In the genomic region with DNA sequence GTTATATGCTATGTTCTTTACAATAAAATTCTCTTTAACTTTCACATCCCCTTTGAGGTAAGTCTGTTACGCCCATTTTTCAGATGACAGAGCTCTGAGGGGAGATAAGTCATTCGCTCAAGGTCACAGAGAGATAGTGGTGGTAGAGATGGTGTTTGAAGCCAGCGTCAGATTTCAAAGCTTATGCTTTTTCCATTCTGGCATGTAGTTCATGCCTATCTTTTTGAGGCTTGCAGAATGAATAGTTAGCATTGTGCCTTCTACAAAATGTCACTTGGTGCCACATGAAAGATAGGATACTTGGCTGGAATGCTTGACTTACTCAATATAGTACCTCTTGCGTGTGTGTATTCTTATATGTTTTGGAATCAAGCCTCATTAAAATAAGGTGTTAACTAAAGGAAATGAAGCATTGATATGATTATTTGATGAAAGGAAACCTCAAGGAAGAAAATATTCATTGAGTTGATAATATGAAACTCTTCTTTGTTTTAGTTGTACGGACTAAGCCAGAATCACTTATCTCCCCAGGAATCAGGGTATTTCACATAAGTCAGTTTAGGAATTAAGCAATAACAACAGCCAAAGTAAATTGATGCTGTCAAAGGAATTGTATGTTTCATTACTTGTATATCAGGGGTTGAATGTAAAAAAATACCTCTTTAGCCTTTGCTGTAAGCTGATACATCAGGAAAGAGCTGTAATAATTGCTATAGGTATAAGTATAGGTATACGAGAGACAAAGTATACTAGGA, we compare ENCODE assay signal across 1 cellular context.
TF ChIP-seq lines count a peak whose summit lies in the region.

No MANE protein-coding gene starts in this region.

TF ChIP-seq in HepG2, 621 proteins besides CTCF, POLR2A, EP300 and RAD21 (continued from another document and continues in another):
- TF ChIP-seq, protein P1, sequence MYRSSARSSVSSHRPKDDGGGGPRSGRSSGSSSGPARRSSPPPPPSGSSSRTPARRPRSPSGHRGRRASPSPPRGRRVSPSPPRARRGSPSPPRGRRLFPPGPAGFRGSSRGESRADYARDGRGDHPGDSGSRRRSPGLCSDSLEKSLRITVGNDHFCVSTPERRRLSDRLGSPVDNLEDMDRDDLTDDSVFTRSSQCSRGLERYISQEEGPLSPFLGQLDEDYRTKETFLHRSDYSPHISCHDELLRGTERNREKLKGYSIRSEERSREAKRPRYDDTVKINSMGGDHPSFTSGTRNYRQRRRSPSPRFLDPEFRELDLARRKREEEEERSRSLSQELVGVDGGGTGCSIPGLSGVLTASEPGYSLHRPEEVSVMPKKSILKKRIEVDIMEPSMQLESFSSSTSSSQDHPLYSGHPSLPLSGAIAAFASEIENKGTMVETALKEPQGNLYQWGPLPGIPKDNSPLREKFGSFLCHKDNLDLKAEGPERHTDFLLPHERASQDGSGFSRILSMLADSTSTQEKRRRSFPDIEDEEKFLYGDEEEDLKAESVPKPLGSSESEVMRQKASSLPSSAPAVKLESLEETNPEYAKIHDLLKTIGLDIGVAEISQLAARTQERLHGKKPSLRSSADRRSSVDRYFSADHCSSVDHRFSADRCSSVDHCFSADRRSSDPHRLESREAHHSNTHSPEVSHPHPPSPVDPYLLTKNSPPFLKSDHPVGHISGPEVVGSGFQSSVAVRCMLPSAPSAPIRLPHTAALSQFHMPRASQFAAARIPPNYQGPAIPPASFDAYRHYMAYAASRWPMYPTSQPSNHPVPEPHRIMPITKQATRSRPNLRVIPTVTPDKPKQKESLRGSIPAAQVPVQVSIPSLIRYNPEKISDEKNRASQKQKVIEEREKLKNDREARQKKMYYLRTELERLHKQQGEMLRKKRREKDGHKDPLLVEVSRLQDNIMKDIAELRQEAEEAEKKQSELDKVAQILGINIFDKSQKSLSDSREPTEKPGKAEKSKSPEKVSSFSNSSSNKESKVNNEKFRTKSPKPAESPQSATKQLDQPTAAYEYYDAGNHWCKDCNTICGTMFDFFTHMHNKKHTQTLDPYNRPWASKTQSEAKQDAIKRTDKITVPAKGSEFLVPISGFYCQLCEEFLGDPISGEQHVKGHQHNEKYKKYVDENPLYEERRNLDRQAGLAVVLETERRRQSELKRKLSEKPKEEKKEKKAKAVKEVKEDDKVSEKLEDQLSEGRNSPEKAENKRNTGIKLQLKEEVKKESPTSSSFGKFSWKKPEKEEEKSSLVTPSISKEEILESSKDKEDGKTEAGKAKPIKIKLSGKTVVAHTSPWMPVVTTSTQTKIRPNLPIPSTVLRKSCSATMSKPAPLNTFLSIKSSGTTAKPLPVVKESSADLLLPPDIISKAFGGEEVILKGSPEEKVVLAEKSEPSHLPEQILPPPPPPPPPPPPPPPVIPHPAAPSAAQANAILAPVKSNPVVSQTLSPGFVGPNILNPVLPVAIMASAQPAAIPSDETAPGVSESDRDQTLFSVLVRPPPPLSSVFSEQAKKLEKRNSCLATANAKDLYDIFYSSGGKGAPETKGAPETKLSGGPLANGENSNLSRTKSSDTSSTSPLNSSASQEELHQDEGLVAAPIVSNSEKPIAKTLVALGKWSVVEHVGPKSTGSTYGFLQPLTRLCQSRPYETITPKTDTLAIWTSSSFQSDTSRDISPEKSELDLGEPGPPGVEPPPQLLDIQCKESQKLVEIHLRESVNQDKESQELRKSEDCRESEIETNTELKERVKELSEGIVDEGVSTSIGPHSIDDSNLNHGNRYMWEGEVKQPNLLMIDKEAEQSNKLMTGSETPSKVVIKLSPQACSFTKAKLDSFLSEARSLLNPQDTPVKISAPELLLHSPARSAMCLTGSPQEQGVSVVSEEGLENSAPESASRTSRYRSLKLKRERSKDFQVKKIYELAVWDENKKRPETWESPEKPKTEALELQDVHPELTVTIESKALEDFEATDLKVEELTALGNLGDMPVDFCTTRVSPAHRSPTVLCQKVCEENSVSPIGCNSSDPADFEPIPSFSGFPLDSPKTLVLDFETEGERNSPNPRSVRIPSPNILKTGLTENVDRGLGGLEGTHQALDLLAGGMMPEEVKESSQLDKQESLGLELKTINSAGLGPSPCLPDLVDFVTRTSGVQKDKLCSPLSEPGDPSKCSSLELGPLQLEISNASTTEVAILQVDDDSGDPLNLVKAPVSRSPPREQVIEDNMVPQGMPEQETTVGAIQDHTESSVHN (CRISPR knock-in tag; IDR thresholded peaks at IDR 0.05) = no peak
- TF ChIP-seq ZNF557 (CRISPR knock-in tag; IDR thresholded peaks at IDR 0.05) (no peak), HOXA3 (CRISPR knock-in tag; IDR thresholded peaks at IDR 0.05) (no peak), NFATC3 (CRISPR knock-in tag; IDR thresholded peaks at IDR 0.05) (no peak), TARDBP (CRISPR knock-in tag; IDR thresholded peaks at IDR 0.05) (peak; percentile 69; the same call in 1 of the 2 replicates), NFRKB (IDR thresholded peaks at IDR 0.05) (no peak), ZNF558 (CRISPR knock-in tag; IDR thresholded peaks at IDR 0.05; ENCODE audit: borderline replicate concordance) (no peak), ISL2 (CRISPR knock-in tag; IDR thresholded peaks at IDR 0.05) (peak; percentile 98), HCFC1 (IDR thresholded peaks at IDR 0.05; ENCODE audit: low read depth, low read length) (no peak), ZC3H4 (CRISPR knock-in tag; IDR thresholded peaks at IDR 0.05; ENCODE audit: borderline replicate concordance) (no peak), ZNF570 (CRISPR knock-in tag; IDR thresholded peaks at IDR 0.05; ENCODE audit: borderline replicate concordance) (no peak), JUN (CRISPR knock-in tag; IDR thresholded peaks at IDR 0.05) (peak; percentile 60; the same call in 1 of the 2 replicates), ZNF232 (CRISPR knock-in tag; IDR thresholded peaks at IDR 0.05; ENCODE audit: borderline replicate concordance) (no peak), DNMT1 (CRISPR knock-in tag; IDR thresholded peaks at IDR 0.05) (no peak), ZNF589 (CRISPR knock-in tag; conservative IDR thresholded peaks at IDR 0.05) (no peak), FOXK2 (IDR thresholded peaks at IDR 0.05) (no peak), ZNF253 (CRISPR knock-in tag; IDR thresholded peaks at IDR 0.05; ENCODE audit: borderline replicate concordance) (no peak), ATF7 (IDR thresholded peaks at IDR 0.05) (no peak), ATF7 (CRISPR knock-in tag; IDR thresholded peaks at IDR 0.05) (no peak; the same call in 1 of the 2 replicates), RBAK (CRISPR knock-in tag; IDR thresholded peaks at IDR 0.05) (no peak), ZNF724P (CRISPR knock-in tag; IDR thresholded peaks at IDR 0.05; ENCODE audit: borderline replicate concordance) (no peak), MED13 (CRISPR knock-in tag; IDR thresholded peaks at IDR 0.05) (no peak), ZNF460 (CRISPR knock-in tag; IDR thresholded peaks at IDR 0.05; ENCODE audit: borderline replicate concordance) (no peak), ZNF382 (CRISPR knock-in tag; IDR thresholded peaks at IDR 0.05; ENCODE audit: borderline replicate concordance) (no peak), DPF2 (CRISPR knock-in tag; IDR thresholded peaks at IDR 0.05; ENCODE audit: borderline replicate concordance, low read depth) (peak; percentile 62; the same call in 1 of the 2 replicates), ZNF24 (IDR thresholded peaks at IDR 0.05) (no peak), BORCS8-MEF2B (CRISPR knock-in tag; IDR thresholded peaks at IDR 0.05) (no peak), SNAPC2 (CRISPR knock-in tag; IDR thresholded peaks at IDR 0.05) (0 out of 2 replicates have a peak, but pooled peaks have one; percentile 43), ZNF615 (CRISPR knock-in tag; IDR thresholded peaks at IDR 0.05; ENCODE audit: borderline replicate concordance) (no peak), TOPORS (CRISPR knock-in tag; IDR thresholded peaks at IDR 0.05) (no peak), ZNF205 (CRISPR knock-in tag; IDR thresholded peaks at IDR 0.05) (0 out of 2 replicates have a peak, but pooled peaks have one; percentile 24), MAFG (CRISPR knock-in tag; IDR thresholded peaks at IDR 0.05) (no peak)
- TF ChIP-seq, protein P2, sequence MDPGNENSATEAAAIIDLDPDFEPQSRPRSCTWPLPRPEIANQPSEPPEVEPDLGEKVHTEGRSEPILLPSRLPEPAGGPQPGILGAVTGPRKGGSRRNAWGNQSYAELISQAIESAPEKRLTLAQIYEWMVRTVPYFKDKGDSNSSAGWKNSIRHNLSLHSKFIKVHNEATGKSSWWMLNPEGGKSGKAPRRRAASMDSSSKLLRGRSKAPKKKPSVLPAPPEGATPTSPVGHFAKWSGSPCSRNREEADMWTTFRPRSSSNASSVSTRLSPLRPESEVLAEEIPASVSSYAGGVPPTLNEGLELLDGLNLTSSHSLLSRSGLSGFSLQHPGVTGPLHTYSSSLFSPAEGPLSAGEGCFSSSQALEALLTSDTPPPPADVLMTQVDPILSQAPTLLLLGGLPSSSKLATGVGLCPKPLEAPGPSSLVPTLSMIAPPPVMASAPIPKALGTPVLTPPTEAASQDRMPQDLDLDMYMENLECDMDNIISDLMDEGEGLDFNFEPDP (CRISPR knock-in tag; conservative IDR thresholded peaks at IDR 0.05) = no peak
- TF ChIP-seq, protein P3, sequence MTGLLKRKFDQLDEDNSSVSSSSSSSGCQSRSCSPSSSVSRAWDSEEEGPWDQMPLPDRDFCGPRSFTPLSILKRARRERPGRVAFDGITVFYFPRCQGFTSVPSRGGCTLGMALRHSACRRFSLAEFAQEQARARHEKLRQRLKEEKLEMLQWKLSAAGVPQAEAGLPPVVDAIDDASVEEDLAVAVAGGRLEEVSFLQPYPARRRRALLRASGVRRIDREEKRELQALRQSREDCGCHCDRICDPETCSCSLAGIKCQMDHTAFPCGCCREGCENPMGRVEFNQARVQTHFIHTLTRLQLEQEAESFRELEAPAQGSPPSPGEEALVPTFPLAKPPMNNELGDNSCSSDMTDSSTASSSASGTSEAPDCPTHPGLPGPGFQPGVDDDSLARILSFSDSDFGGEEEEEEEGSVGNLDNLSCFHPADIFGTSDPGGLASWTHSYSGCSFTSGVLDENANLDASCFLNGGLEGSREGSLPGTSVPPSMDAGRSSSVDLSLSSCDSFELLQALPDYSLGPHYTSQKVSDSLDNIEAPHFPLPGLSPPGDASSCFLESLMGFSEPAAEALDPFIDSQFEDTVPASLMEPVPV (CRISPR knock-in tag; IDR thresholded peaks at IDR 0.05) = no peak
- TF ChIP-seq, protein P4, sequence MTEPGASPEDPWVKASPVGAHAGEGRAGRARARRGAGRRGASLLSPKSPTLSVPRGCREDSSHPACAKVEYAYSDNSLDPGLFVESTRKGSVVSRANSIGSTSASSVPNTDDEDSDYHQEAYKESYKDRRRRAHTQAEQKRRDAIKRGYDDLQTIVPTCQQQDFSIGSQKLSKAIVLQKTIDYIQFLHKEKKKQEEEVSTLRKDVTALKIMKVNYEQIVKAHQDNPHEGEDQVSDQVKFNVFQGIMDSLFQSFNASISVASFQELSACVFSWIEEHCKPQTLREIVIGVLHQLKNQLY (CRISPR knock-in tag; IDR thresholded peaks at IDR 0.05) = no peak
- TF ChIP-seq, protein P5, sequence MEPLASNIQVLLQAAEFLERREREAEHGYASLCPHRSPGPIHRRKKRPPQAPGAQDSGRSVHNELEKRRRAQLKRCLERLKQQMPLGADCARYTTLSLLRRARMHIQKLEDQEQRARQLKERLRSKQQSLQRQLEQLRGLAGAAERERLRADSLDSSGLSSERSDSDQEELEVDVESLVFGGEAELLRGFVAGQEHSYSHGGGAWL (CRISPR knock-in tag; IDR thresholded peaks at IDR 0.05) = no peak
- TF ChIP-seq, protein P6, sequence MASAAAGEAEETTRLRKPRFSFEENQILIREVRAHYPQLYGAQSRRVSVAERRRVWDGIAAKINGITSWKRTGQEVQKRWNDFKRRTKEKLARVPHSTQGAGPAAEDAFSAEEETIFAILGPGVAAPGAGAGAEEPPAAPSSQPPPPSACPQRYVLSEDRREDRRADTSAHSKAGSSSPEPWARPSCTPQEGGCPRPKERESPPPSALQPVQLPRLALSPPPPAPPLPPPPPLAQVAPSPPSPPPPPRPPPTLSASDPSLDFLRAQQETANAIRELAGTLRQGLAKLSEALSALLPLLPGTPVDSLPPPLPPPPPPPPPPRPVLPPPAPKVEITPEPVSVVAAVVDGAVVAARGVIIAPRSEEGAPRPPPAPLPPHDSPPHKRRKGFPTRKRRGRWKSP (CRISPR knock-in tag; IDR thresholded peaks at IDR 0.05) = peak; percentile 22; the same call in 1 of the 2 replicates
- TF ChIP-seq, protein P7, sequence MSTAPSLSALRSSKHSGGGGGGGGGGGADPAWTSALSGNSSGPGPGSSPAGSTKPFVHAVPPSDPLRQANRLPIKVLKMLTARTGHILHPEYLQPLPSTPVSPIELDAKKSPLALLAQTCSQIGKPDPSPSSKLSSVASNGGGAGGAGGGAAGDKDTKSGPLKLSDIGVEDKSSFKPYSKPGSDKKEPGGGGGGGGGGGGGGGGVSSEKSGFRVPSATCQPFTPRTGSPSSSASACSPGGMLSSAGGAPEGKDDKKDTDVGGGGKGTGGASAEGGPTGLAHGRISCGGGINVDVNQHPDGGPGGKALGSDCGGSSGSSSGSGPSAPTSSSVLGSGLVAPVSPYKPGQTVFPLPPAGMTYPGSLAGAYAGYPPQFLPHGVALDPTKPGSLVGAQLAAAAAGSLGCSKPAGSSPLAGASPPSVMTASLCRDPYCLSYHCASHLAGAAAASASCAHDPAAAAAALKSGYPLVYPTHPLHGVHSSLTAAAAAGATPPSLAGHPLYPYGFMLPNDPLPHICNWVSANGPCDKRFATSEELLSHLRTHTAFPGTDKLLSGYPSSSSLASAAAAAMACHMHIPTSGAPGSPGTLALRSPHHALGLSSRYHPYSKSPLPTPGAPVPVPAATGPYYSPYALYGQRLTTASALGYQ (CRISPR knock-in tag; IDR thresholded peaks at IDR 0.05) = peak; percentile 86
- TF ChIP-seq, protein P8, sequence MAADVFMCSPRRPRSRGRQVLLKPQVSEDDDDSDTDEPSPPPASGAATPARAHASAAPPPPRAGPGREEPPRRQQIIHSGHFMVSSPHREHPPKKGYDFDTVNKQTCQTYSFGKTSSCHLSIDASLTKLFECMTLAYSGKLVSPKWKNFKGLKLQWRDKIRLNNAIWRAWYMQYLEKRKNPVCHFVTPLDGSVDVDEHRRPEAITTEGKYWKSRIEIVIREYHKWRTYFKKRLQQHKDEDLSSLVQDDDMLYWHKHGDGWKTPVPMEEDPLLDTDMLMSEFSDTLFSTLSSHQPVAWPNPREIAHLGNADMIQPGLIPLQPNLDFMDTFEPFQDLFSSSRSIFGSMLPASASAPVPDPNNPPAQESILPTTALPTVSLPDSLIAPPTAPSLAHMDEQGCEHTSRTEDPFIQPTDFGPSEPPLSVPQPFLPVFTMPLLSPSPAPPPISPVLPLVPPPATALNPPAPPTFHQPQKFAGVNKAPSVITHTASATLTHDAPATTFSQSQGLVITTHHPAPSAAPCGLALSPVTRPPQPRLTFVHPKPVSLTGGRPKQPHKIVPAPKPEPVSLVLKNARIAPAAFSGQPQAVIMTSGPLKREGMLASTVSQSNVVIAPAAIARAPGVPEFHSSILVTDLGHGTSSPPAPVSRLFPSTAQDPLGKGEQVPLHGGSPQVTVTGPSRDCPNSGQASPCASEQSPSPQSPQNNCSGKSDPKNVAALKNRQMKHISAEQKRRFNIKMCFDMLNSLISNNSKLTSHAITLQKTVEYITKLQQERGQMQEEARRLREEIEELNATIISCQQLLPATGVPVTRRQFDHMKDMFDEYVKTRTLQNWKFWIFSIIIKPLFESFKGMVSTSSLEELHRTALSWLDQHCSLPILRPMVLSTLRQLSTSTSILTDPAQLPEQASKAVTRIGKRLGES (CRISPR knock-in tag; IDR thresholded peaks at IDR 0.05; ENCODE audit: borderline replicate concordance) = no peak
